In genomic region chr16:30368792-30369090, GRCh38 we compare ENCODE assay signal across 10 cellular contexts. TPM values are rescaled to one million over a fixed set of nuclear protein-coding genes. Genes with fewer than 3 reads are reported as not detected.
DNase-seq lines count a peak whose midpoint lies in the region; ATAC-seq and TF ChIP-seq lines count a peak whose summit lies in the region.
"Had no signal": no experiment of that assay in that cellular context is flagged by ENCODE, and none has a peak within 500 bp of the region (broad histone marks: within the 10 kb centered on the region; RNA-seq: fewer than 3 reads in every experiment).

No MANE protein-coding gene starts in this region.

- 0 out of 2 replicates have a peak, but pooled peaks cover 3% of the 10 kb centered on the region for H3K36me3 ChIP-seq in Loucy (ENCODE audit: insufficient read depth, low read length)

- H4K20me1 ChIP-seq in Loucy (ENCODE audit: insufficient read depth, low read length, poor library complexity, severe bottlenecking): peaks cover 47% of the 10 kb centered on the region

- DNase-seq in AG10803 (ENCODE audit: low read depth) (no peak), dorsolateral prefrontal cortex (no peak), natural killer cell (no peak), NCI-H1694 treated with DMSO at 0.1 percent for 48 hours (lab: John Stamatoyannopoulos, UW) (no peak), DMS114 treated with DMSO at 0.1 percent for 48 hours (lab: John Stamatoyannopoulos, UW; ENCODE audit: unreplicated experiment) (no peak), KG1 (lab: John Stamatoyannopoulos, UW) (no peak)

- peaks cover 0 to 3% of the 10 kb centered on the region in 2 donors for H3K27me3 Mint-ChIP-seq in natural killer cell (ENCODE audit: low read depth in 2 of 2)

- H3K27me3 ChIP-seq in Loucy (ENCODE audit: insufficient read depth, low read length, poor library complexity, severe bottlenecking) (no peaks in the 10 kb centered on the region), dorsolateral prefrontal cortex (no peaks in the 10 kb centered on the region)

- H3K36me3 Mint-ChIP-seq in natural killer cell: no peaks in the 10 kb centered on the region

- H3K9me3 ChIP-seq in Loucy (ENCODE audit: insufficient read depth, low read depth, low read length): no peaks in the 10 kb centered on the region

- H3F3A ChIP-seq in Loucy (ENCODE audit: low read depth): no peaks in the 10 kb centered on the region

- intact Hi-C loops in dorsolateral prefrontal cortex (cut with DNase I): loop anchor here in 1 of 2 donors (5.0 to 10.0 kb wide), 2 partner anchors 39 to 274 kb away; partner anchors contain the start of genes TBX6, YPEL3 and ZNF771
- intact Hi-C loops in natural killer cell (cut with micrococcal nuclease): no loop called here

- H3K27ac Mint-ChIP-seq in natural killer cell: peak overlapping the region; percentile 80 to 88

- H3K9me3 Mint-ChIP-seq in natural killer cell: no peaks in the 10 kb centered on the region

- peak overlapping the region; percentile 78 for H3K9ac ChIP-seq in Loucy (ENCODE audit: low read depth, low read length, poor library complexity, severe bottlenecking)

- H3K79me2 ChIP-seq in Loucy (ENCODE audit: insufficient read depth, low read length): peaks cover 61% of the 10 kb centered on the region

- H3K4me1 Mint-ChIP-seq in natural killer cell: peaks cover 55 to 65% of the 10 kb centered on the region in 2 donors

- peak overlapping the region in 53 of 59 donors; percentile 50 to 100 (median 83) for H3K27ac ChIP-seq in dorsolateral prefrontal cortex

- TF ChIP-seq CTCF in AG10803 (conservative IDR thresholded peaks at IDR 0.05; ENCODE audit: low read length) (no peak), Loucy (conservative IDR thresholded peaks at IDR 0.05; ENCODE audit: low read length) (no peak), dorsolateral prefrontal cortex (IDR thresholded peaks at IDR 0.05 in 54 of 56, conservative IDR thresholded peaks at IDR 0.05 in 2 of 56; ENCODE audit: low read depth in 1 of 56, partially characterized antibody in 56 of 56) (no peak), natural killer cell (IDR thresholded peaks at IDR 0.05) (no peak)

- peak overlapping the region; percentile 88 for H3K4me3 ChIP-seq in AG10803 (ENCODE audit: low read length)
- peak overlapping the region; percentile 85 for H3K4me3 ChIP-seq in Loucy (ENCODE audit: low read length, poor library complexity, severe bottlenecking)
- peak overlapping the region; percentile 52 to 98 (median 90) for H3K4me3 ChIP-seq in dorsolateral prefrontal cortex

- H2AFZ ChIP-seq in Loucy (ENCODE audit: low read length): no peak overlapping the region

- H3K4me2 ChIP-seq in Loucy (ENCODE audit: low read depth, low read length, poor library complexity, severe bottlenecking): peak overlapping the region; percentile 98

- peaks cover 47% of the 10 kb centered on the region for H3K4me1 ChIP-seq in Loucy (ENCODE audit: insufficient read depth, low read length, poor library complexity, severe bottlenecking)

- H3K4me3 Mint-ChIP-seq in natural killer cell: peak overlapping the region; percentile 93

- ATAC-seq in natural killer cell (no peak), HG03097 (IDR thresholded peaks at IDR 0.05; ENCODE audit: low FRiP score, unreplicated experiment) (no peak)

- no peaks in the 10 kb centered on the region for H3K9me2 ChIP-seq in Loucy (replicated peaks; ENCODE audit: low read depth, low read length)

RNA-seq across cellular contexts. Expression of gene TBC1D10B, which starts 1.6 kb away (rescaled TPM):
- total RNA-seq in dorsolateral prefrontal cortex (10 to 100 TPM; 50.3 to 87.6 (median 67.1) TPM), natural killer cell (10 to 100 TPM; 43.0 to 55.3 (median 50.2) TPM)

RNA-seq across cellular contexts. Expression of gene MYL11, which starts 5.9 kb away (rescaled TPM):
- total RNA-seq in dorsolateral prefrontal cortex (1 to 10 TPM in 12 of 120 experiments, under 1 TPM in 1, not detected in 107; 0.95 to 3.8 (median 2.0) TPM), natural killer cell (1 to 10 TPM; 2.9 to 8.0 (median 7.2) TPM)
- total RNA-seq: mesenteric fat pad, RPMI7951 had no signal

RNA-seq across cellular contexts. Expression of gene SEPTIN1, which starts 13.6 kb away (rescaled TPM):
- total RNA-seq in dorsolateral prefrontal cortex: 1 to 10 TPM; 1.6 to 8.3 (median 4.0) TPM
- total RNA-seq in natural killer cell: 100 to 1,000 TPM; 196 to 210 (median 205) TPM
- total RNA-seq: RPMI7951 had no signal

RNA-seq across cellular contexts. Expression of gene CD2BP2, which starts 13.6 kb away (rescaled TPM):
- total RNA-seq in dorsolateral prefrontal cortex (10 to 100 TPM; 45.0 to 76.5 (median 59.2) TPM), natural killer cell (100 to 1,000 TPM in 1 of 3 donors, 10 to 100 TPM in 2; 79.5 to 104 (median 87.7) TPM)

RNA-seq across cellular contexts. Expression of gene ZNF48, which starts 26.5 kb away (rescaled TPM):
- 10 to 100 TPM; 10.1 to 24.9 (median 16.6) TPM for total RNA-seq in dorsolateral prefrontal cortex
- total RNA-seq in natural killer cell: 1 to 10 TPM; 5.5 to 7.4 (median 7.1) TPM

Comparison
In these comparisons a context has a peak if more than half of its experiments do, and no peak if none do; other contexts are left out.
1. RNA of gene SEPTIN1, which starts 13.6 kb away (total RNA-seq): 196 to 210 TPM in natural killer cell; 1.6 to 8.3 TPM in dorsolateral prefrontal cortex; every median in the first group is over 10 times any median in the second.
2. Peak in every context shown above with its lines, with median percentiles within 50 percentile points of each other: H3K4me3 ChIP-seq.